ENCODE assay signal across 14 cellular contexts in the genomic region with DNA sequence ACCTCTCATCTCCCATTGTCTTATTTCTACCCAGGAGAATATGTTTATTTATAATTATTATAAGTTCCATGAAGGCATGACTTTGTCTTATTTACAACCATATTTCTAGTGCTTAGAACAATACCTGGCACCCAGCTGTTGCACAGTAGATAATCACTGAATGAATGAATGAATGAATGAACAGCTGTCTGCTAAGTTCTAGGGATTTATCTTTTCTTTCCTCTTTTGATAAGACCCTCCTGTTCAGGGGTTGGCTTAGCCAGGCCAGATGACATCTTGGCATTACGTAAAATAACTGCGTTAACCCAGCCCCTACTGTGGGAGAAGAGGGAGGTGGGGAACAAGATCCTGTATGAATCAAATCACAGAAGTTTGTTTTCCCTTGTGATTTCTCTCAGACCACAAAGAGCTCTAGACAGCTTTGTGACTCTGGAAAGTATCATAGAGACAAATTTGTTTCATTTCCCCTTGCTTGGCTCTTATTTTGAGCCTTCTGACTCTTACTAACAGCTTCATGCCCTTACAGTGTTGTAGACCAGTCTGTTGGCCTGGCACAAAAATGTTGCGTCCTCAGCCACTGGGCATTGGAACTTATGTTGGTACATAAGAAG. TPM values are rescaled to one million over a fixed set of nuclear protein-coding genes. Genes with fewer than 3 reads are reported as not detected.
DNase-seq lines count a peak whose midpoint lies in the region; ATAC-seq lines count a peak whose summit lies in the region.
"Had no signal": no experiment of that assay in that cellular context is flagged by ENCODE, and none has a peak within 500 bp of the region (broad histone marks: within the 10 kb centered on the region; RNA-seq: fewer than 3 reads in every experiment).

No MANE protein-coding gene starts in this region.

- H3K4me1 Mint-ChIP-seq in naive thymus-derived CD4-positive, alpha-beta T cell, result peaks cover 16 to 83% (median 68%) of the 10 kb centered on the region in 7 donors
- peaks cover 23% of the 10 kb centered on the region for H3K4me1 Mint-ChIP-seq in activated naive CD8-positive, alpha-beta T cell treated with anti-CD3 and anti-CD28 coated beads, Interleukin-2, amount 50 U/mL, for 24 hours

- H3K4me1 ChIP-seq in naive thymus-derived CD4-positive, alpha-beta T cell (ENCODE audit: control insufficient read depth in 2 of 2, insufficient read depth in 2 of 2, low read length in 2 of 2), result peaks cover 0 to 49% of the 10 kb centered on the region in 2 donors

- no peak overlapping the region for H3K4me3 ChIP-seq in naive thymus-derived CD4-positive, alpha-beta T cell (ENCODE audit: low read length)
- H3K4me3 ChIP-seq: coronary artery, smooth muscle cell had no signal

- CTCF ChIA-PET in naive thymus-derived CD4-positive, alpha-beta T cell (lab: Charles Lee), result interaction anchor here (1.1 kb wide), 1 partner anchor 37 kb away, joined by 4 read pairs; no protein-coding TSS in a partner anchor

- ATAC-seq in GM18873 (IDR thresholded peaks at IDR 0.05; ENCODE audit: low FRiP score, unreplicated experiment) (peak; percentile 53), GM21717 (IDR thresholded peaks at IDR 0.05; ENCODE audit: unreplicated experiment) (peak; percentile 71), HG03159 (IDR thresholded peaks at IDR 0.05; ENCODE audit: unreplicated experiment) (peak; percentile 75)
- no peak for ATAC-seq in naive thymus-derived CD4-positive, alpha-beta T cell
- no peak for ATAC-seq in activated naive CD8-positive, alpha-beta T cell treated with anti-CD3 and anti-CD28 coated beads, Interleukin-2, amount 50 U/mL, for 24 hours
- ATAC-seq: PC-3 had no signal

- H3K36me3 ChIP-seq in naive thymus-derived CD4-positive, alpha-beta T cell (ENCODE audit: control insufficient read depth in 2 of 3, insufficient read depth in 3 of 3, low read length in 3 of 3), result peaks cover 0 to 35% (median 4%) of the 10 kb centered on the region in 3 experiments

- no peaks in the 10 kb centered on the region for H3K27me3 Mint-ChIP-seq in naive thymus-derived CD4-positive, alpha-beta T cell
- H3K27me3 Mint-ChIP-seq in activated naive CD8-positive, alpha-beta T cell treated with anti-CD3 and anti-CD28 coated beads, Interleukin-2, amount 50 U/mL, for 24 hours, result no peaks in the 10 kb centered on the region
- H3K27me3 Mint-ChIP-seq: activated naive CD8-positive, alpha-beta T cell treated with anti-CD3 and anti-CD28 coated beads, Interleukin-2, amount 10 ng/mL, durations not matched to agents 7 days and 5 days; CD4-positive, alpha-beta memory T cell had no signal

- H3K27ac Mint-ChIP-seq in naive thymus-derived CD4-positive, alpha-beta T cell, result peak overlapping the region in 8 of 9 donors; percentile 11 to 81 (median 71)
- no peak overlapping the region for H3K27ac Mint-ChIP-seq in activated naive CD8-positive, alpha-beta T cell treated with anti-CD3 and anti-CD28 coated beads, Interleukin-2, amount 50 U/mL, for 24 hours
- H3K27ac Mint-ChIP-seq: activated naive CD8-positive, alpha-beta T cell treated with anti-CD3 and anti-CD28 coated beads, Interleukin-2, amount 10 ng/mL, durations not matched to agents 7 days and 5 days had no signal

- intact Hi-C loops in naive thymus-derived CD4-positive, alpha-beta T cell (cut with micrococcal nuclease), result no loop called here

- no peak overlapping the region for H3K27ac ChIP-seq in naive thymus-derived CD4-positive, alpha-beta T cell (ENCODE audit: low read depth, low read length)
- H3K27ac ChIP-seq: coronary artery had no signal

- no peaks in the 10 kb centered on the region for H3K9me3 ChIP-seq in naive thymus-derived CD4-positive, alpha-beta T cell (ENCODE audit: control insufficient read depth in 2 of 3, low read length in 3 of 3)

- peak overlapping the region in 2 of 10 donors; percentile 11 to 27 for H3K4me3 Mint-ChIP-seq in naive thymus-derived CD4-positive, alpha-beta T cell
- no peak overlapping the region for H3K4me3 Mint-ChIP-seq in activated naive CD8-positive, alpha-beta T cell treated with anti-CD3 and anti-CD28 coated beads, Interleukin-2, amount 50 U/mL, for 24 hours
- H3K4me3 Mint-ChIP-seq: activated naive CD8-positive, alpha-beta T cell treated with anti-CD3 and anti-CD28 coated beads, Interleukin-2, amount 10 ng/mL, durations not matched to agents 7 days and 5 days; CD4-positive, alpha-beta memory T cell had no signal

- H3K9me3 Mint-ChIP-seq in naive thymus-derived CD4-positive, alpha-beta T cell, result no peaks in the 10 kb centered on the region
- no peaks in the 10 kb centered on the region for H3K9me3 Mint-ChIP-seq in activated naive CD8-positive, alpha-beta T cell treated with anti-CD3 and anti-CD28 coated beads, Interleukin-2, amount 50 U/mL, for 24 hours
- H3K9me3 Mint-ChIP-seq: activated naive CD8-positive, alpha-beta T cell treated with anti-CD3 and anti-CD28 coated beads, Interleukin-2, amount 10 ng/mL, durations not matched to agents 7 days and 5 days; CD4-positive, alpha-beta memory T cell had no signal

- H3K27me3 ChIP-seq in naive thymus-derived CD4-positive, alpha-beta T cell (ENCODE audit: control insufficient read depth in 2 of 2, insufficient read depth in 2 of 2, low read length in 2 of 2), result no peaks in the 10 kb centered on the region

- no peak for DNase-seq in naive thymus-derived CD4-positive, alpha-beta T cell
- no peak for DNase-seq in activated CD4-positive, alpha-beta T cell treated with anti-CD3 and anti-CD28 coated beads, Interleukin-2, amount 50 U/mL, for 4 hours
- DNase-seq in activated naive CD8-positive, alpha-beta T cell treated with anti-CD3 and anti-CD28 coated beads, Interleukin-2, amount 50 U/mL, for 24 hours, result no peak
- DNase-seq in iPS-NIHi7 (ENCODE audit: extremely low spot score), result no peak
- DNase-seq: activated CD8-positive, alpha-beta memory T cell treated with anti-CD3 and anti-CD28 coated beads for 24 hours; activated naive CD8-positive, alpha-beta T cell treated with anti-CD3 and anti-CD28 coated beads, Interleukin-2, amount 10 ng/mL, durations not matched to agents 7 days and 5 days; CD4-positive, alpha-beta memory T cell; foreskin fibroblast; PC-3 had no signal

- peaks cover 4 to 46% (median 16%) of the 10 kb centered on the region in 5 donors for H3K36me3 Mint-ChIP-seq in naive thymus-derived CD4-positive, alpha-beta T cell
- H3K36me3 Mint-ChIP-seq in activated naive CD8-positive, alpha-beta T cell treated with anti-CD3 and anti-CD28 coated beads, Interleukin-2, amount 50 U/mL, for 24 hours (ENCODE audit: low read depth), result peaks cover 2% of the 10 kb centered on the region

- POLR2A ChIA-PET in naive thymus-derived CD4-positive, alpha-beta T cell (lab: Charles Lee), result interaction anchor here (1.0 to 6.5 kb wide), 2 partner anchors 19 to 23 kb away, joined by 3 to 44 read pairs; no protein-coding TSS in a partner anchor

RNA-seq across cellular contexts. Expression of a gene that starts 8.4 kb away (rescaled TPM):
- 100 to 1,000 TPM in 2 of 5 experiments, 10 to 100 TPM in 3; 36.9 to 112 (median 41.8) TPM for total RNA-seq in naive thymus-derived CD4-positive, alpha-beta T cell
- 10 to 100 TPM in 1 of 2 donors, 1 to 10 TPM in 1; 9.1 to 11.7 TPM for polyA plus RNA-seq in naive thymus-derived CD4-positive, alpha-beta T cell

RNA-seq across cellular contexts. Expression of a gene that starts 27.2 kb away (rescaled TPM):
- total RNA-seq in naive thymus-derived CD4-positive, alpha-beta T cell, result 10 to 100 TPM; 32.7 to 84.0 (median 55.4) TPM
- polyA plus RNA-seq in naive thymus-derived CD4-positive, alpha-beta T cell, result 100 to 1,000 TPM; 199 to 240 TPM

Comparison
In these comparisons a context has a peak if more than half of its experiments do, and no peak if none do; other contexts are left out.
1. ATAC-seq: peak in GM18873 (single experiment), GM21717 (single experiment) and HG03159 (single experiment); none in naive thymus-derived CD4-positive, alpha-beta T cell (single experiment) and activated naive CD8-positive, alpha-beta T cell treated with anti-CD3 and anti-CD28 coated beads, Interleukin-2, amount 50 U/mL, for 24 hours (single experiment).